Comparison of ENCODE assay signal across 1 cellular context in genomic region chr20:2172305-2173175, GRCh38.
TF ChIP-seq lines count a peak whose summit lies in the region.

No MANE protein-coding gene starts in this region.

TF ChIP-seq in GM23338, 12 proteins besides CTCF, POLR2A, EP300 and RAD21 (continued from another document):
- TF ChIP-seq ZNF462 (CRISPR knock-in tag; IDR thresholded peaks at IDR 0.05) (no peak), EZH2phosphoT487 (IDR thresholded peaks at IDR 0.05; ENCODE audit: unreplicated experiment) (no peak), ZNF114 (CRISPR knock-in tag; IDR thresholded peaks at IDR 0.05) (no peak)
